Comparison of ENCODE assay signal across 9 cellular contexts in genomic region chr5:9851458-9851857, GRCh38.
A peak's percentile ranks its signal among the peaks of the same experiment; 100 is the strongest.
DNase-seq lines count a peak whose midpoint lies in the region; ATAC-seq and TF ChIP-seq lines count a peak whose summit lies in the region.
"Had no signal": no experiment of that assay in that cellular context is flagged by ENCODE, and none has a peak within 500 bp of the region (broad histone marks: within the 10 kb centered on the region; RNA-seq: fewer than 3 reads in every experiment).

No MANE protein-coding gene starts in this region.

- H4K12ac ChIP-seq in trophoblast cell (ENCODE audit: low read depth, low read length) = no peak overlapping the region

- H3K36me3 ChIP-seq in PC-3 (ENCODE audit: low read depth, low read length) = no peaks in the 10 kb centered on the region
- no peaks in the 10 kb centered on the region for H3K36me3 ChIP-seq in trophoblast cell (ENCODE audit: control insufficient read depth in 1 of 2, insufficient read depth in 2 of 2, low read length in 2 of 2)
- H3K36me3 ChIP-seq: ovary had no signal

- no peak overlapping the region for H3K27ac ChIP-seq in PC-3 (ENCODE audit: low read length)
- no peak overlapping the region for H3K27ac ChIP-seq in trophoblast cell (ENCODE audit: low read depth, low read length)
- H3K27ac ChIP-seq: ovary had no signal

- no peaks in the 10 kb centered on the region for H3K79me2 ChIP-seq in PC-3 (ENCODE audit: low read length)
- no peaks in the 10 kb centered on the region for H3K79me2 ChIP-seq in trophoblast cell (ENCODE audit: control insufficient read depth, insufficient read depth, low read length, poor library complexity)

- H2AK5ac ChIP-seq in trophoblast cell (ENCODE audit: low read length) = no peak overlapping the region

- H3K9me3 Mint-ChIP-seq in mesothelial cell of epicardium = peaks cover 3% of the 10 kb centered on the region

- H3K4me2 ChIP-seq in PC-3 (ENCODE audit: low read length) = no peak overlapping the region
- H3K4me2 ChIP-seq in trophoblast cell (ENCODE audit: low read length) = no peak overlapping the region

- H3K23ac ChIP-seq in trophoblast cell (ENCODE audit: low read length) = no peak overlapping the region

- WGBS in trophoblast cell (ENCODE audit: extremely low coverage, insufficient coverage, insufficient read length) = no CpG with 5 or more reads among the region's 3 CpGs

- no peak overlapping the region for H3K4me3 Mint-ChIP-seq in mesothelial cell of epicardium

- H3K14ac ChIP-seq in trophoblast cell (ENCODE audit: low read length) = no peak overlapping the region

- no peaks in the 10 kb centered on the region for H4K20me1 ChIP-seq in PC-3 (ENCODE audit: low read length)

- H2AFZ ChIP-seq in PC-3 (ENCODE audit: low read length) = no peak overlapping the region
- H2AFZ ChIP-seq in trophoblast cell (ENCODE audit: insufficient read depth, low read length, poor library complexity) = no peak overlapping the region

- H3K4me1 ChIP-seq in PC-3 (ENCODE audit: insufficient read depth, low read length) (peaks cover 10% of the 10 kb centered on the region; the same call in 1 of the 2 replicates), trophoblast cell (ENCODE audit: control insufficient read depth in 1 of 2, insufficient read depth in 2 of 2, low read length in 2 of 2) (no peaks in the 10 kb centered on the region)

- H4K8ac ChIP-seq in trophoblast cell (ENCODE audit: low read depth, low read length) = no peak overlapping the region

- H3K79me1 ChIP-seq in trophoblast cell (ENCODE audit: low read length) = no peaks in the 10 kb centered on the region

- no TSS peak for BruUV-seq in PC-3 (replicated peaks; lab: Mats Ljungman, UMichigan)

- H3K36me3 Mint-ChIP-seq in mesothelial cell of epicardium = no peaks in the 10 kb centered on the region

- H3K27ac Mint-ChIP-seq in mesothelial cell of epicardium = no peak overlapping the region

- H3K9me2 ChIP-seq in PC-3 (replicated peaks; ENCODE audit: low read length) = no peaks in the 10 kb centered on the region

- no peaks in the 10 kb centered on the region for H3K9me3 ChIP-seq in PC-3 (ENCODE audit: low read length)
- H3K9me3 ChIP-seq in trophoblast cell (ENCODE audit: insufficient read depth, low read depth, low read length) = no peaks in the 10 kb centered on the region
- H3K9me3 ChIP-seq: ovary had no signal

- no peaks in the 10 kb centered on the region for H3F3A ChIP-seq in PC-3 (ENCODE audit: low read length, unreplicated experiment)

- POLR2A ChIA-PET in PC-3 (lab: Charles Lee; ENCODE audit: unreplicated experiment) = no interaction called here

- no peaks in the 10 kb centered on the region for H3K4me1 Mint-ChIP-seq in mesothelial cell of epicardium

- no peak overlapping the region for H3K4ac ChIP-seq in trophoblast cell (ENCODE audit: low read depth, low read length)

- peaks cover 3% of the 10 kb centered on the region for H3K27me3 Mint-ChIP-seq in mesothelial cell of epicardium (ENCODE audit: low read depth)

- H4K91ac ChIP-seq in trophoblast cell (ENCODE audit: low read depth, low read length) = no peak overlapping the region

- DNase-seq in EH (ENCODE audit: low read depth) = peak; percentile 97
- peak; percentile 92 for DNase-seq in PC-3
- DNase-seq in epidermal melanocyte (ENCODE audit: insufficient read length, low spot score) = peak; percentile 61
- peak; percentile 28 to 38 for DNase-seq in trophoblast cell
- DNase-seq in mesothelial cell of epicardium (ENCODE audit: low spot score in 2 of 2, unreplicated experiment in 2 of 2) = no peak
- DNase-seq in NCI-H1105 (lab: John Stamatoyannopoulos, UW) = no peak
- no peak for DNase-seq in NCI-H82 (lab: John Stamatoyannopoulos, UW)
- DNase-seq: ovary had no signal

- H3K4me3 ChIP-seq in PC-3 (ENCODE audit: low read length) (no peak overlapping the region), trophoblast cell (ENCODE audit: low read depth, low read length) (no peak overlapping the region)
- H3K4me3 ChIP-seq: ovary had no signal

- H2BK12ac ChIP-seq in trophoblast cell (ENCODE audit: low read length) = no peak overlapping the region

- intact Hi-C loops in PC-3 (cut with micrococcal nuclease) = loop anchor here (10.0 kb wide), 1 partner anchor 57 kb away; no protein-coding TSS in a partner anchor

- TF ChIP-seq CTCF in PC-3 (conservative IDR thresholded peaks at IDR 0.05; ENCODE audit: low read depth, low read length) (peak; percentile 88), mesothelial cell of epicardium (IDR thresholded peaks at IDR 0.05; ENCODE audit: unreplicated experiment) (no peak)

- no peak overlapping the region for H2BK120ac ChIP-seq in trophoblast cell (ENCODE audit: insufficient read depth, low read length, poor library complexity)

- H3K9ac ChIP-seq in PC-3 (ENCODE audit: low read length) (no peak overlapping the region), trophoblast cell (ENCODE audit: low read length) (no peak overlapping the region)

- no peak overlapping the region for H2BK5ac ChIP-seq in trophoblast cell (ENCODE audit: low read depth, low read length, poor library complexity)

- CTCF ChIA-PET in PC-3 (lab: Charles Lee) = no interaction called here

- ATAC-seq in PC-3 = peak; percentile 72
- ATAC-seq in HG02973 (IDR thresholded peaks at IDR 0.05; ENCODE audit: unreplicated experiment) = no peak

- H3K27me3 ChIP-seq in PC-3 (ENCODE audit: low read length) (0 out of 2 replicates have a peak, but pooled peaks cover 5% of the 10 kb centered on the region), trophoblast cell (ENCODE audit: insufficient read depth, low read length) (no peaks in the 10 kb centered on the region)
- H3K27me3 ChIP-seq: ovary had no signal

- no peak overlapping the region for H3K18ac ChIP-seq in trophoblast cell (ENCODE audit: low read length)

Comparison
In these comparisons a context has a peak if more than half of its experiments do, and no peak if none do; other contexts are left out.
1. DNase-seq: peak in EH (single experiment), PC-3 (single experiment), epidermal melanocyte (single experiment) and trophoblast cell (2 of 2); none in mesothelial cell of epicardium (0 of 2), NCI-H1105 (single experiment) and NCI-H82 (single experiment).